In the genomic region with DNA sequence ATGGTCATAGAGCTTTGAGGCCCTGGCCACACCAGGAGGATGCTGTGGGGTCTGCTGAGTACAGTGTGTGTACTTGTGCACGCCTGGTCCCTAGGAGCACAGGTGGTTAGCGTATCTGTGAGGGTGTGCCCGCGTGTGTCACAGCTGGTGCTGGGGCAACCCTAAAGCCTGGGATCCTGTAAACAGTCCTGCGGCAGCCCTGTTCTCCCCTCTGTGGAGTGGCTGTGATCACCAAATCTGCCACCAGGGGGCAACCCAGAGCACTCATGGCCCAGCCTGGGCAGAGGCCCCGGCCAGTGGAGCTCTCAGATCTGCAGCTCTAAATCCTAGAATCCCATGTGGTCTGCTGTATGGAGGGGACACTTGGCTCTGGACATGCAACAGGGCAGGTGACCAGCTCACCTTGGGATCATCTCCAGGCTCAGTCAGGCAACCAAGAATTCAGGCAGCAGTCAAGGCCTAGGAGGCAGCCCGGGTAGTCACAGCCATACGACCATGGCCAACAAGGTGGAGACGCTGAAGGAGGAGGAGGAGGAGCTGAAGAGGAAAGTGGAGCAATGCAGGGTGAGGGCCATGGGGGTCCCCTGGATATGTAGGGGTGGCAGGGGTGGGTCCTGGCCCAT, we compare ENCODE assay signal across 8 cellular contexts. TPM values are rescaled to one million over a fixed set of nuclear protein-coding genes. Genes with fewer than 3 reads are reported as not detected.
DNase-seq lines count a peak whose midpoint lies in the region; FAIRE-seq and TF ChIP-seq lines count a peak whose summit lies in the region.

No MANE protein-coding gene starts in this region.

- H3K36me3 Mint-ChIP-seq in IgD-negative memory B cell (no peaks in the 10 kb centered on the region), glutamatergic neuron (ENCODE audit: unreplicated experiment) (no peaks in the 10 kb centered on the region)
- H3K36me3 Mint-ChIP-seq in activated naive CD4-positive, alpha-beta T cell treated with anti-CD3 and anti-CD28 coated beads for 36 hours (ENCODE audit: low read depth), result peaks cover 11% of the 10 kb centered on the region

- H3K4me1 Mint-ChIP-seq in IgD-negative memory B cell (peaks cover 9 to 26% (median 16%) of the 10 kb centered on the region in 3 donors), glutamatergic neuron (ENCODE audit: low read depth, unreplicated experiment) (peaks cover 5% of the 10 kb centered on the region)
- H3K4me1 Mint-ChIP-seq in activated naive CD4-positive, alpha-beta T cell treated with anti-CD3 and anti-CD28 coated beads for 36 hours (ENCODE audit: low read depth), result peaks cover 34% of the 10 kb centered on the region

- H3K9me3 Mint-ChIP-seq in IgD-negative memory B cell (no peaks in the 10 kb centered on the region), glutamatergic neuron (ENCODE audit: unreplicated experiment) (no peaks in the 10 kb centered on the region)
- no peaks in the 10 kb centered on the region for H3K9me3 Mint-ChIP-seq in activated naive CD4-positive, alpha-beta T cell treated with anti-CD3 and anti-CD28 coated beads for 36 hours

- intact Hi-C loops in activated naive CD4-positive, alpha-beta T cell treated with anti-CD3 and anti-CD28 coated beads for 36 hours (cut with micrococcal nuclease), result loop anchor here (1.0 kb wide), 2 partner anchors 15 to 38 kb away; a partner anchor contains a TSS
- intact Hi-C loops in posterior cingulate gyrus (cut with DNase I), result loop anchor here (5.0 to 10.0 kb wide), 2 partner anchors 44 to 91 kb away; a partner anchor contains a TSS

- H3K27ac Mint-ChIP-seq in IgD-negative memory B cell (peak overlapping the region; percentile 29 to 80 (median 69)), glutamatergic neuron (ENCODE audit: unreplicated experiment) (no peak overlapping the region)
- peak overlapping the region; percentile 47 for H3K27ac Mint-ChIP-seq in activated naive CD4-positive, alpha-beta T cell treated with anti-CD3 and anti-CD28 coated beads for 36 hours

- H3K4me3 Mint-ChIP-seq in IgD-negative memory B cell, result peak overlapping the region in 3 of 4 donors; percentile 55 to 69 (median 57)
- H3K4me3 Mint-ChIP-seq in activated naive CD4-positive, alpha-beta T cell treated with anti-CD3 and anti-CD28 coated beads for 36 hours, result no peak overlapping the region
- no peak overlapping the region for H3K4me3 Mint-ChIP-seq in glutamatergic neuron (ENCODE audit: unreplicated experiment)

- CTCF ChIA-PET in activated naive CD4-positive, alpha-beta T cell treated with anti-CD3 and anti-CD28 coated beads for 36 hours (lab: Charles Lee), result interaction anchor here (0.5 to 7.4 kb wide), 26 partner anchors 8 to 1038 kb away, joined by 3 to 260 read pairs (median 4); a partner anchor contains a TSS

- no peaks in the 10 kb centered on the region for H3K27me3 Mint-ChIP-seq in IgD-negative memory B cell
- H3K27me3 Mint-ChIP-seq in activated naive CD4-positive, alpha-beta T cell treated with anti-CD3 and anti-CD28 coated beads for 36 hours (ENCODE audit: low read depth), result no peaks in the 10 kb centered on the region
- H3K27me3 Mint-ChIP-seq in glutamatergic neuron (ENCODE audit: unreplicated experiment), result peaks cover 2% of the 10 kb centered on the region

- TF ChIP-seq CTCF in glutamatergic neuron (IDR thresholded peaks at IDR 0.05; ENCODE audit: partially characterized antibody, unreplicated experiment), result peak; percentile 94

- FAIRE-seq in urothelium cell line (lab: Jason Lieb, UNC), result peak; percentile 55

- DNase-seq in NCI-H1417 (lab: John Stamatoyannopoulos, UW) (peak; percentile 28 to 72 (median 55)), NCI-H1417 treated with DMSO at 0.1 percent for 48 hours (lab: John Stamatoyannopoulos, UW) (no peak), SKM-1 (lab: John Stamatoyannopoulos, UW; ENCODE audit: unreplicated experiment) (peak; percentile 43), glutamatergic neuron (peak; percentile 96), posterior cingulate gyrus (peak; percentile 74 to 98 (median 92)), urothelium cell line (ENCODE audit: low spot score) (peak; percentile 86)
- peak; percentile 93 for DNase-seq in activated naive CD4-positive, alpha-beta T cell treated with anti-CD3 and anti-CD28 coated beads for 36 hours

RNA-seq across cellular contexts. Expression of a gene that starts 3.9 kb away (rescaled TPM):
- polyA plus RNA-seq in IgD-negative memory B cell, result 14.7 TPM
- 10 to 100 TPM; 45.9 to 51.0 TPM for total RNA-seq in activated naive CD4-positive, alpha-beta T cell treated with anti-CD3 and anti-CD28 coated beads for 36 hours
- total RNA-seq in glutamatergic neuron (ENCODE audit: unreplicated experiment), result 12.7 TPM

RNA-seq across cellular contexts. Expression of a gene that starts 15.2 kb away (rescaled TPM):
- 2.4 TPM for polyA plus RNA-seq in IgD-negative memory B cell
- total RNA-seq in activated naive CD4-positive, alpha-beta T cell treated with anti-CD3 and anti-CD28 coated beads for 36 hours, result 10 to 100 TPM; 17.4 to 19.2 TPM
- total RNA-seq in glutamatergic neuron (ENCODE audit: unreplicated experiment), result 88.1 TPM

RNA-seq across cellular contexts. Expression of a gene that starts 32.1 kb away (rescaled TPM):
- polyA plus RNA-seq in IgD-negative memory B cell, result 314 TPM
- 10 to 100 TPM; 62.7 to 70.2 TPM for total RNA-seq in activated naive CD4-positive, alpha-beta T cell treated with anti-CD3 and anti-CD28 coated beads for 36 hours
- 50.7 TPM for total RNA-seq in glutamatergic neuron (ENCODE audit: unreplicated experiment)

RNA-seq across cellular contexts. Expression of a gene that starts 34.7 kb away (rescaled TPM):
- polyA plus RNA-seq in IgD-negative memory B cell, result 31.3 TPM
- total RNA-seq in activated naive CD4-positive, alpha-beta T cell treated with anti-CD3 and anti-CD28 coated beads for 36 hours, result 10 to 100 TPM; 46.1 to 49.1 TPM
- 104 TPM for total RNA-seq in glutamatergic neuron (ENCODE audit: unreplicated experiment)

RNA-seq across cellular contexts. Expression of a gene that starts 42.8 kb away (rescaled TPM):
- 47.0 TPM for polyA plus RNA-seq in IgD-negative memory B cell
- total RNA-seq in activated naive CD4-positive, alpha-beta T cell treated with anti-CD3 and anti-CD28 coated beads for 36 hours, result 10 to 100 TPM; 26.7 to 30.4 TPM
- total RNA-seq in glutamatergic neuron (ENCODE audit: unreplicated experiment), result 9.9 TPM

Comparison
In these comparisons a context has a peak if more than half of its experiments do, and no peak if none do; other contexts are left out.
1. H3K4me3 Mint-ChIP-seq: peak in IgD-negative memory B cell (3 of 4); none in activated naive CD4-positive, alpha-beta T cell treated with anti-CD3 and anti-CD28 coated beads for 36 hours (single experiment) and glutamatergic neuron (single experiment).